18 cellular contexts compared by ENCODE assay signal in genomic region chr18:57051019-57051418, GRCh38.
A peak's percentile ranks its signal among the peaks of the same experiment; 100 is the strongest.
DNase-seq lines count a peak whose midpoint lies in the region; ATAC-seq, FAIRE-seq and TF ChIP-seq lines count a peak whose summit lies in the region.
"Had no signal": no experiment of that assay in that cellular context is flagged by ENCODE, and none has a peak within 500 bp of the region (broad histone marks: within the 10 kb centered on the region; RNA-seq: fewer than 3 reads in every experiment).

No MANE protein-coding gene starts in this region.

- peaks cover 10% of the 10 kb centered on the region; the same call in 1 of the 3 replicates for H3K36me3 Mint-ChIP-seq in GM23338 (ENCODE audit: low read depth)
- peaks cover 0 to 5% (median 0%) of the 10 kb centered on the region in 3 donors for H3K36me3 Mint-ChIP-seq in naive thymus-derived CD8-positive, alpha-beta T cell

- H4K91ac ChIP-seq in neuronal stem cell (ENCODE audit: low read depth, low read length, poor library complexity) = no peak overlapping the region

- H3K18ac ChIP-seq in neuronal stem cell (ENCODE audit: low read length) = peak overlapping the region; percentile 11

- peak overlapping the region; percentile 7 for H2BK5ac ChIP-seq in neuronal stem cell (ENCODE audit: low read length)

- peak overlapping the region; percentile 26 for H2AK5ac ChIP-seq in neuronal stem cell (ENCODE audit: low read depth, low read length)

- H3K4me3 ChIP-seq in GM23338 (no peak overlapping the region), Peyer's patch (no peak overlapping the region), neuronal stem cell (ENCODE audit: low read length in 2 of 2) (no peak overlapping the region)
- H3K4me3 ChIP-seq: A549, SJSA1 had no signal

- H4K8ac ChIP-seq in neuronal stem cell (ENCODE audit: low read depth, low read length) = no peak overlapping the region

- H4K20me1 ChIP-seq in GM23338 (replicated peaks; ENCODE audit: insufficient read depth) = no peaks in the 10 kb centered on the region

- H2AFZ ChIP-seq in GM23338 (0 out of 2 replicates have a peak overlapping the region, but pooled peaks have one; percentile 32), neuronal stem cell (ENCODE audit: low read length) (no peak overlapping the region)

- H3K4me1 ChIP-seq in GM23338 (ENCODE audit: insufficient read depth) = no peaks in the 10 kb centered on the region
- peaks cover 0 to 22% (median 4%) of the 10 kb centered on the region in 4 donors for H3K4me1 ChIP-seq in Peyer's patch
- peaks cover 0 to 8% of the 10 kb centered on the region in 2 donors for H3K4me1 ChIP-seq in neuronal stem cell (ENCODE audit: control insufficient read depth in 2 of 2, insufficient read depth in 1 of 2, low read depth in 1 of 2, low read length in 2 of 2)
- H3K4me1 ChIP-seq: A549, SJSA1 had no signal

- no peaks in the 10 kb centered on the region for H3K9me3 ChIP-seq in Peyer's patch
- H3K9me3 ChIP-seq in neuronal stem cell (replicated peaks in 1 of 2; ENCODE audit: control insufficient read depth in 2 of 2, insufficient read depth in 1 of 2, low read depth in 1 of 2, low read length in 2 of 2) = peaks cover 0 to 2% of the 10 kb centered on the region in 2 donors
- H3K9me3 ChIP-seq: A549, SJSA1 had no signal

- H3K4me1 Mint-ChIP-seq in GM23338 = peaks cover 8% of the 10 kb centered on the region
- H3K4me1 Mint-ChIP-seq in naive thymus-derived CD8-positive, alpha-beta T cell = peaks cover 0 to 2% (median 0%) of the 10 kb centered on the region in 4 donors
- H3K4me1 Mint-ChIP-seq: CD8-positive, alpha-beta memory T cell had no signal

- no peak overlapping the region for H2BK15ac ChIP-seq in neuronal stem cell (ENCODE audit: low read length)

- DNase-seq in GM23338 (ENCODE audit: low spot score) (no peak), Peyer's patch (no peak), left colon (peak; percentile 39 to 58), neuronal stem cell (ENCODE audit: low spot score) (no peak), GM19239 (ENCODE audit: insufficient read length, low spot score) (no peak)
- DNase-seq in naive thymus-derived CD8-positive, alpha-beta T cell = no peak
- DNase-seq: C1 segment of cervical spinal cord; CD8-positive, alpha-beta memory T cell; DMS79; H9; NCI-H1694 treated with DMSO at 0.1 percent for 48 hours; NCI-H526 had no signal

- TF ChIP-seq CTCF in GM23338 (conservative IDR thresholded peaks at IDR 0.05; ENCODE audit: low read depth in 2 of 2) (no peak), Peyer's patch (IDR thresholded peaks at IDR 0.05) (no peak)

- no peak for FAIRE-seq in GM19239 (lab: Jason Lieb, UNC)
- FAIRE-seq: A549, D721Med had no signal

- intact Hi-C loops in left colon (cut with DNase I, micrococcal nuclease) = no loop called here

- H2BK120ac ChIP-seq in neuronal stem cell (ENCODE audit: low read depth, low read length) = no peak overlapping the region

- no peak overlapping the region for H3K4me2 ChIP-seq in GM23338
- H3K4me2 ChIP-seq in neuronal stem cell (ENCODE audit: insufficient read depth, low read length, poor library complexity, severe bottlenecking) = no peak overlapping the region
- H3K4me2 ChIP-seq: A549 had no signal

- no peaks in the 10 kb centered on the region for H3K79me1 ChIP-seq in neuronal stem cell (ENCODE audit: low read depth, low read length)

- no peak for TF ChIP-seq POLR2A in Peyer's patch (IDR thresholded peaks at IDR 0.05)

- H3K79me2 ChIP-seq in GM23338 (replicated peaks; ENCODE audit: insufficient read depth) = no peaks in the 10 kb centered on the region

- H3K27ac ChIP-seq in GM23338 (ENCODE audit: low read depth) (no peak overlapping the region), Peyer's patch (peak overlapping the region in 3 of 4 donors; percentile 7 to 82 (median 49)), neuronal stem cell (replicated peaks; ENCODE audit: low read length) (no peak overlapping the region)
- H3K27ac ChIP-seq: A549, SJSA1 had no signal

- no peaks in the 10 kb centered on the region for H3F3A ChIP-seq in GM23338 (replicated peaks; ENCODE audit: low read depth)

- H3K27ac Mint-ChIP-seq in GM23338 = no peak overlapping the region
- no peak overlapping the region for H3K27ac Mint-ChIP-seq in naive thymus-derived CD8-positive, alpha-beta T cell
- H3K27ac Mint-ChIP-seq: CD8-positive, alpha-beta memory T cell; H9 had no signal

- POLR2A ChIA-PET in naive thymus-derived CD8-positive, alpha-beta T cell (lab: Charles Lee) = no interaction called here

- H3K27me3 Mint-ChIP-seq in GM23338 (ENCODE audit: insufficient read depth, low read depth, poor library complexity) = peaks cover 5% of the 10 kb centered on the region
- peaks cover 0 to 12% (median 5%) of the 10 kb centered on the region in 5 donors for H3K27me3 Mint-ChIP-seq in naive thymus-derived CD8-positive, alpha-beta T cell

- WGBS in neuronal stem cell (ENCODE audit: extremely low coverage in 2 of 2, insufficient read length in 2 of 2, insufficient replicate concordance in 1 of 2), 2 donors = no CpG with 5 or more reads among the region's 3 CpGs

- H3K9ac ChIP-seq in neuronal stem cell (ENCODE audit: low read depth, low read length, poor library complexity) = no peak overlapping the region

- no peak overlapping the region for H2BK12ac ChIP-seq in neuronal stem cell (ENCODE audit: low read length)

- no peak overlapping the region for H3K23ac ChIP-seq in neuronal stem cell (ENCODE audit: low read depth, low read length, poor library complexity)

- peaks cover 2% of the 10 kb centered on the region; the same call in 1 of the 2 replicates for H3K9me2 ChIP-seq in GM23338 (ENCODE audit: insufficient read depth)

- H3K4me3 Mint-ChIP-seq in GM23338 = no peak overlapping the region
- H3K4me3 Mint-ChIP-seq in naive thymus-derived CD8-positive, alpha-beta T cell = no peak overlapping the region
- H3K4me3 Mint-ChIP-seq: CD8-positive, alpha-beta memory T cell; H9 had no signal

- peaks cover 8% of the 10 kb centered on the region; the same call in 1 of the 2 replicates for H3K36me3 ChIP-seq in GM23338 (ENCODE audit: insufficient read depth)
- no peaks in the 10 kb centered on the region for H3K36me3 ChIP-seq in Peyer's patch
- H3K36me3 ChIP-seq in neuronal stem cell (replicated peaks in 1 of 2; ENCODE audit: control insufficient read depth in 2 of 2, insufficient read depth in 2 of 2, low read length in 2 of 2) = no peaks in the 10 kb centered on the region
- H3K36me3 ChIP-seq: SJSA1 had no signal

- H3K27me3 ChIP-seq in GM23338 (ENCODE audit: insufficient read depth) (no peaks in the 10 kb centered on the region), Peyer's patch (no peaks in the 10 kb centered on the region), neuronal stem cell (ENCODE audit: control insufficient read depth in 3 of 3, insufficient read depth in 3 of 3, low read depth in 1 of 3, low read length in 3 of 3) (peaks cover 0 to 22% (median 0%) of the 10 kb centered on the region in 3 experiments)
- H3K27me3 ChIP-seq: SJSA1 had no signal

- no peak overlapping the region for H3K4ac ChIP-seq in neuronal stem cell (ENCODE audit: low read length)

- H3K9me3 Mint-ChIP-seq in GM23338 = peaks cover 29% of the 10 kb centered on the region; the same call in 2 of the 3 replicates
- peaks cover 0 to 21% (median 7%) of the 10 kb centered on the region in 9 donors for H3K9me3 Mint-ChIP-seq in naive thymus-derived CD8-positive, alpha-beta T cell

- no peak overlapping the region for H3K14ac ChIP-seq in neuronal stem cell (ENCODE audit: low read length)

- no peak for ATAC-seq in GM23338
- ATAC-seq in left colon = peak; percentile 72
- ATAC-seq in naive thymus-derived CD8-positive, alpha-beta T cell = no peak
- ATAC-seq in GM21528 (IDR thresholded peaks at IDR 0.05; ENCODE audit: low FRiP score, unreplicated experiment) = no peak
- ATAC-seq in HG02884 (IDR thresholded peaks at IDR 0.05; ENCODE audit: unreplicated experiment) = no peak
- ATAC-seq: A549, Panc1 had no signal

Comparison
In these comparisons a context has a peak if more than half of its experiments do, and no peak if none do; other contexts are left out.
1. DNase-seq: peak in left colon (2 of 2); none in GM23338 (single experiment), Peyer's patch (0 of 3), neuronal stem cell (single experiment), naive thymus-derived CD8-positive, alpha-beta T cell (0 of 10) and GM19239 (single experiment).
2. H3K27ac ChIP-seq: peak in Peyer's patch (3 of 4); none in GM23338 (single experiment) and neuronal stem cell (single experiment).